ENCODE assay signal across 17 cellular contexts in genomic region chr7:128847721-128848211, GRCh38. TPM values are rescaled to one million over a fixed set of nuclear protein-coding genes. Genes with fewer than 3 reads are reported as not detected.
DNase-seq lines count a peak whose midpoint lies in the region; ATAC-seq and TF ChIP-seq lines count a peak whose summit lies in the region.
"Had no signal": no experiment of that assay in that cellular context is flagged by ENCODE, and none has a peak within 500 bp of the region (broad histone marks: within the 10 kb centered on the region; RNA-seq: fewer than 3 reads in every experiment).

No MANE protein-coding gene starts in this region.

- WGBS in right cardiac atrium = 92% methylated on average over 17 of the region's 17 CpGs
- no CpG with 5 or more reads among the region's 17 CpGs for WGBS in gastroesophageal sphincter (ENCODE audit: low coverage in 1 of 2), 2 donors
- WGBS in psoas muscle, 3 donors = 73 to 85% (median 78%) methylated on average over 17 of the region's 17 CpGs

- peak in 1 of 2 donors; percentile 3 for ATAC-seq in right cardiac atrium
- ATAC-seq in gastroesophageal sphincter = no peak
- ATAC-seq in psoas muscle = peak in 2 of 4 donors; percentile 0 to 1
- ATAC-seq: CD8-positive, alpha-beta T cell; GM23338; HCT116 had no signal

- TF ChIP-seq EP300 in gastroesophageal sphincter (IDR thresholded peaks at IDR 0.05) = no peak

- intact Hi-C loops in right cardiac atrium (cut with DNase I) (no loop called here), left ventricle myocardium inferior (cut with micrococcal nuclease) (no loop called here), psoas muscle (cut with DNase I) (no loop called here)

- TF ChIP-seq CTCF in left ventricle myocardium inferior (IDR thresholded peaks at IDR 0.05; ENCODE audit: borderline replicate concordance) (no peak), gastroesophageal sphincter (IDR thresholded peaks at IDR 0.05) (no peak), psoas muscle (IDR thresholded peaks at IDR 0.05) (no peak)

- H3K27me3 ChIP-seq in right cardiac atrium (ENCODE audit: control insufficient read depth, insufficient read depth) = no peaks in the 10 kb centered on the region
- no peaks in the 10 kb centered on the region for H3K27me3 ChIP-seq in left ventricle myocardium inferior (ENCODE audit: low read depth)
- H3K27me3 ChIP-seq in gastroesophageal sphincter = no peaks in the 10 kb centered on the region
- no peaks in the 10 kb centered on the region for H3K27me3 ChIP-seq in psoas muscle (ENCODE audit: insufficient read depth in 3 of 3, low read length in 2 of 3)
- no peaks in the 10 kb centered on the region for H3K27me3 ChIP-seq in stomach smooth muscle (ENCODE audit: control insufficient read depth in 1 of 2, insufficient read depth in 2 of 2, low read length in 2 of 2)
- H3K27me3 ChIP-seq: BLaER1 treated with 17β-estradiol and CSF1 and Interleukin-3, amounts not matched to agents 10 nM and 100 nM had no signal

- H3K4me3 ChIP-seq in right cardiac atrium (ENCODE audit: low read length) (no peak overlapping the region), left ventricle myocardium inferior (no peak overlapping the region), gastroesophageal sphincter (no peak overlapping the region), psoas muscle (no peak overlapping the region), stomach smooth muscle (ENCODE audit: low read length in 2 of 2) (no peak overlapping the region)
- H3K4me3 ChIP-seq: BLaER1 treated with 17β-estradiol and CSF1 and Interleukin-3, amounts not matched to agents 10 nM and 100 nM; GM23338 had no signal

- no peaks in the 10 kb centered on the region for H3K9me3 ChIP-seq in right cardiac atrium (ENCODE audit: control insufficient read depth, low read length)
- H3K9me3 ChIP-seq in left ventricle myocardium inferior (replicated peaks) = no peaks in the 10 kb centered on the region
- no peaks in the 10 kb centered on the region for H3K9me3 ChIP-seq in gastroesophageal sphincter
- no peaks in the 10 kb centered on the region for H3K9me3 ChIP-seq in psoas muscle
- H3K9me3 ChIP-seq in stomach smooth muscle (ENCODE audit: control insufficient read depth in 2 of 2, low read length in 2 of 2) = no peaks in the 10 kb centered on the region
- H3K9me3 ChIP-seq: BLaER1 treated with 17β-estradiol and CSF1 and Interleukin-3, amounts not matched to agents 10 nM and 100 nM had no signal

- no peak overlapping the region for H3K9ac ChIP-seq in stomach smooth muscle (ENCODE audit: low read length in 2 of 2)
- H3K9ac ChIP-seq: BLaER1 treated with 17β-estradiol and CSF1 and Interleukin-3, amounts not matched to agents 10 nM and 100 nM had no signal

- no peak for TF ChIP-seq POLR2A in gastroesophageal sphincter (IDR thresholded peaks at IDR 0.05)

- peak in 2 of 3 donors; percentile 44 to 51 for DNase-seq in right cardiac atrium
- DNase-seq in left ventricle myocardium inferior = no peak
- DNase-seq in psoas muscle = no peak
- DNase-seq in NCI-H748 treated with DMSO at 0.1 percent for 48 hours (lab: John Stamatoyannopoulos, UW) = no peak
- DNase-seq in anterior cingulate cortex (lab: John Stamatoyannopoulos, UW) = no peak
- no peak for DNase-seq in cerebellum (ENCODE audit: low spot score)
- DNase-seq: Calu3, DMS79 treated with DMSO at 0.1 percent for 48 hours, GF-D8, H7 had no signal

- H3K27ac ChIP-seq in right cardiac atrium (ENCODE audit: low read length) (no peak overlapping the region), left ventricle myocardium inferior (replicated peaks) (no peak overlapping the region), gastroesophageal sphincter (peak overlapping the region in 3 of 4 donors; percentile 6 to 37 (median 18)), psoas muscle (peak overlapping the region; percentile 58), stomach smooth muscle (ENCODE audit: low read length) (peak overlapping the region; percentile 18)
- H3K27ac ChIP-seq: BLaER1 treated with 17β-estradiol and CSF1 and Interleukin-3, amounts not matched to agents 10 nM and 100 nM had no signal

- H3K4me1 ChIP-seq in right cardiac atrium (ENCODE audit: control insufficient read depth, insufficient read depth, low read length) (no peaks in the 10 kb centered on the region), left ventricle myocardium inferior (no peaks in the 10 kb centered on the region), gastroesophageal sphincter (no peaks in the 10 kb centered on the region), psoas muscle (no peaks in the 10 kb centered on the region), stomach smooth muscle (ENCODE audit: control insufficient read depth, insufficient read depth, low read length) (no peaks in the 10 kb centered on the region)
- H3K4me1 ChIP-seq: BLaER1 treated with 17β-estradiol and CSF1 and Interleukin-3, amounts not matched to agents 10 nM and 100 nM had no signal

- peaks cover 99% of the 10 kb centered on the region for H3K36me3 ChIP-seq in left ventricle myocardium inferior
- peaks cover 0 to 100% of the 10 kb centered on the region in 2 donors for H3K36me3 ChIP-seq in gastroesophageal sphincter
- H3K36me3 ChIP-seq in psoas muscle (ENCODE audit: insufficient read depth in 1 of 2, low read depth in 1 of 2) = peaks cover 4 to 100% of the 10 kb centered on the region in 2 donors
- H3K36me3 ChIP-seq in stomach smooth muscle (ENCODE audit: control insufficient read depth in 2 of 2, insufficient read depth in 2 of 2, low read length in 2 of 2) = peaks cover 85 to 89% of the 10 kb centered on the region in 2 donors
- H3K36me3 ChIP-seq: BLaER1 treated with 17β-estradiol and CSF1 and Interleukin-3, amounts not matched to agents 10 nM and 100 nM had no signal

RNA-seq across cellular contexts. Expression of gene ATP6V1F, which starts 14.9 kb away (rescaled TPM):
- total RNA-seq in right cardiac atrium = 100 to 1,000 TPM; 127 to 139 (median 134) TPM
- polyA plus RNA-seq in right cardiac atrium = 224 TPM
- 101 TPM for total RNA-seq in left ventricle myocardium inferior
- 100 to 1,000 TPM in 1 of 4 donors, 10 to 100 TPM in 3; 67.7 to 101 (median 84.5) TPM for total RNA-seq in gastroesophageal sphincter
- total RNA-seq in psoas muscle = 100 to 1,000 TPM; 103 to 210 (median 131) TPM
- 100 to 1,000 TPM; 141 to 156 (median 143) TPM for polyA plus RNA-seq in psoas muscle
- 58.4 TPM for total RNA-seq in cerebellum

RNA-seq across cellular contexts. Expression of gene FLNC, which starts 17.6 kb away (rescaled TPM):
- total RNA-seq in right cardiac atrium = 100 to 1,000 TPM; 244 to 358 (median 285) TPM
- 216 TPM for polyA plus RNA-seq in right cardiac atrium
- total RNA-seq in left ventricle myocardium inferior = 839 TPM
- total RNA-seq in gastroesophageal sphincter = 1,000 to 10,000 TPM in 1 of 4 donors, 100 to 1,000 TPM in 3; 308 to 1,162 (median 401) TPM
- total RNA-seq in psoas muscle = 1,000 to 10,000 TPM; 2,884 to 6,311 (median 4,401) TPM
- 1,000 to 10,000 TPM; 1,080 to 4,011 (median 1,658) TPM for polyA plus RNA-seq in psoas muscle
- total RNA-seq in cerebellum = 43.4 TPM
- total RNA-seq: B cell had no signal

RNA-seq across cellular contexts. Expression of gene CCDC136, which starts 56.0 kb away (rescaled TPM):
- total RNA-seq in right cardiac atrium = 1 to 10 TPM; 2.5 to 6.9 (median 5.4) TPM
- 5.7 TPM for polyA plus RNA-seq in right cardiac atrium
- total RNA-seq in left ventricle myocardium inferior = 8.2 TPM
- total RNA-seq in gastroesophageal sphincter = 10 to 100 TPM; 14.5 to 46.9 (median 21.5) TPM
- 10 to 100 TPM in 2 of 4 donors, 1 to 10 TPM in 2; 3.9 to 15.7 (median 11.7) TPM for total RNA-seq in psoas muscle
- polyA plus RNA-seq in psoas muscle = 10 to 100 TPM; 13.4 to 24.5 (median 15.5) TPM
- 79.1 TPM for total RNA-seq in cerebellum

Comparison
In these comparisons a context has a peak if more than half of its experiments do, and no peak if none do; other contexts are left out.
1. DNase-seq: peak in right cardiac atrium (2 of 3); none in left ventricle myocardium inferior (single experiment), psoas muscle (0 of 2), NCI-H748 treated with DMSO at 0.1 percent for 48 hours (single experiment), anterior cingulate cortex (0 of 58) and cerebellum (single experiment).
2. H3K27ac ChIP-seq: peak in gastroesophageal sphincter (3 of 4), psoas muscle (single experiment) and stomach smooth muscle (single experiment); none in right cardiac atrium (single experiment) and left ventricle myocardium inferior (single experiment).